1 cellular context compared by ENCODE assay signal in the genomic region with DNA sequence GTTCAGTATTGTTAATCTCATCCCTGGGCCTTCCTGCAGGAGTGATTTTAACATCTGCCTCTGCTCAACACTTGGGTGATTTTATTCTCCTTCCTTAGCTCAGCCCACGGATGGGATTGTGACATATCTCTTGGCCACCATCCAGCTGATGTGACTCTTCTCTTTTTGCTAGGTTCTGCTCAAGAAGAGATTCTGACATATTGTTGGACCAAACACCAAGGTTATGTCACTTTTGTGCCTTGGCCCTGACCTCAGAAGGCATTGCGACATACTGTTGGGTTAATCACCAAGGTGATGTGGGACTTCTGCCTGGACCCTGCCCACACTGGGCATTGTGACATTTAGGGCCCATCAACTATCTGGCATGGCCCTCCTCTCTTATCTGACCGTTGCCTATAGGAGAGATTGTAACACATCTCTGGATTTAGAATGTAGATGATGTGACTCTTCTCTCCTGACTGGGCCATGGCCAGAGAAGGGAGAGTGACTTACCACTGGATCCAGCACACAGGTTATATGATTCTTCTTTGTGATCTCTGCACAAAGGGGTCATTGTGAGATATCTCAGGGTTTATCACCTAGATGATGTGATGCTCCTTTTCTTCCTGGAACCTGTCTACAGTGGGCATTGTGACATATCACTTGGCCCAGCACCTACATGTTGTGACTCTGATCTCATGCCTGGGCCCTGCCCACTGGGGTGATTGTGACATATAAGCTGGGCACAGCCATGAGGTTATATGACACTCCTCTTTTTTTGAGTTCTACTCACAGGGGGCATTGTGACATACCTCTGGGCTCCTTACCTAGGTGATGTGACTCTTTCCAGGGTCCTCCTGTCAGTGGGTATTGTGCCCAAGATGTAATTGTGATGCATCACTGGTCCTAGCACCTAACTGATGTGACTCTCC.
A peak's percentile ranks its signal among the peaks of the same experiment; 100 is the strongest.
TF ChIP-seq lines count a peak whose summit lies in the region.

No MANE protein-coding gene starts in this region.

TF ChIP-seq in K562, 482 proteins besides CTCF, POLR2A, EP300 and RAD21 (continued from another document and continues in another):
- TF ChIP-seq, protein P1, sequence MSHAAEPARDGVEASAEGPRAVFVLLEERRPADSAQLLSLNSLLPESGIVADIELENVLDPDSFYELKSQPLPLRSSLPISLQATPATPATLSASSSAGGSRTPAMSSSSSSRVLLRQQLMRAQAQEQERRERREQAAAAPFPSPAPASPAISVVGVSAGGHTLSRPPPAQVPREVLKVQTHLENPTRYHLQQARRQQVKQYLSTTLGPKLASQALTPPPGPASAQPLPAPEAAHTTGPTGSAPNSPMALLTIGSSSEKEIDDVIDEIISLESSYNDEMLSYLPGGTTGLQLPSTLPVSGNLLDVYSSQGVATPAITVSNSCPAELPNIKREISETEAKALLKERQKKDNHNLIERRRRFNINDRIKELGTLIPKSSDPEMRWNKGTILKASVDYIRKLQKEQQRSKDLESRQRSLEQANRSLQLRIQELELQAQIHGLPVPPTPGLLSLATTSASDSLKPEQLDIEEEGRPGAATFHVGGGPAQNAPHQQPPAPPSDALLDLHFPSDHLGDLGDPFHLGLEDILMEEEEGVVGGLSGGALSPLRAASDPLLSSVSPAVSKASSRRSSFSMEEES (CRISPR knock-in tag; IDR thresholded peaks at IDR 0.05), result no peak
- TF ChIP-seq NONO (IDR thresholded peaks at IDR 0.05; ENCODE audit: low read depth in 2 of 2, low read length in 1 of 2), result no peak
- TF ChIP-seq, protein P2, sequence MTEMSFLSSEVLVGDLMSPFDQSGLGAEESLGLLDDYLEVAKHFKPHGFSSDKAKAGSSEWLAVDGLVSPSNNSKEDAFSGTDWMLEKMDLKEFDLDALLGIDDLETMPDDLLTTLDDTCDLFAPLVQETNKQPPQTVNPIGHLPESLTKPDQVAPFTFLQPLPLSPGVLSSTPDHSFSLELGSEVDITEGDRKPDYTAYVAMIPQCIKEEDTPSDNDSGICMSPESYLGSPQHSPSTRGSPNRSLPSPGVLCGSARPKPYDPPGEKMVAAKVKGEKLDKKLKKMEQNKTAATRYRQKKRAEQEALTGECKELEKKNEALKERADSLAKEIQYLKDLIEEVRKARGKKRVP (CRISPR knock-in tag; IDR thresholded peaks at IDR 0.05), result 0 out of 2 replicates have a peak, but pooled peaks have one; percentile 30
- TF ChIP-seq ZSCAN32 (CRISPR knock-in tag; IDR thresholded peaks at IDR 0.05), result peak; percentile 38; the same call in 1 of the 2 replicates
- TF ChIP-seq ZNF780A (CRISPR knock-in tag; IDR thresholded peaks at IDR 0.05), result no peak
- TF ChIP-seq SLC30A9 (CRISPR knock-in tag; IDR thresholded peaks at IDR 0.05), result no peak
- no peak for TF ChIP-seq ZNF174 (CRISPR knock-in tag; IDR thresholded peaks at IDR 0.05)
- TF ChIP-seq, protein P3, sequence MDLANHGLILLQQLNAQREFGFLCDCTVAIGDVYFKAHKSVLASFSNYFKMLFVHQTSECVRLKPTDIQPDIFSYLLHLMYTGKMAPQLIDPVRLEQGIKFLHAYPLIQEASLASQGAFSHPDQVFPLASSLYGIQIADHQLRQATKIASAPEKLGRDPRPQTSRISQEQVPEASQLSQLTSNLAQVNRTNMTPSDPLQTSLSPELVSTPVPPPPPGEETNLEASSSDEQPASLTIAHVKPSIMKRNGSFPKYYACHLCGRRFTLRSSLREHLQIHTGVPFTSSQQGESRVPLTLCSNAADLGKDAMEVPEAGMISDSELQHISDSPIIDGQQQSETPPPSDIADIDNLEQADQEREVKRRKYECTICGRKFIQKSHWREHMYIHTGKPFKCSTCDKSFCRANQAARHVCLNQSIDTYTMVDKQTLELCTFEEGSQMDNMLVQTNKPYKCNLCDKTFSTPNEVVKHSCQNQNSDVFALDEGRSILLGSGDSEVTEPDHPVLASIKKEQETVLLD (IDR thresholded peaks at IDR 0.05), result peak; percentile 60; the same call in 1 of the 2 replicates
- TF ChIP-seq, protein P4, sequence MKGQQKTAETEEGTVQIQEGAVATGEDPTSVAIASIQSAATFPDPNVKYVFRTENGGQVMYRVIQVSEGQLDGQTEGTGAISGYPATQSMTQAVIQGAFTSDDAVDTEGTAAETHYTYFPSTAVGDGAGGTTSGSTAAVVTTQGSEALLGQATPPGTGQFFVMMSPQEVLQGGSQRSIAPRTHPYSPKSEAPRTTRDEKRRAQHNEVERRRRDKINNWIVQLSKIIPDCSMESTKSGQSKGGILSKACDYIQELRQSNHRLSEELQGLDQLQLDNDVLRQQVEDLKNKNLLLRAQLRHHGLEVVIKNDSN (CRISPR knock-in tag; IDR thresholded peaks at IDR 0.05), result no peak
- TF ChIP-seq DDX20 (tag; IDR thresholded peaks at IDR 0.05; ENCODE audit: low read depth), result no peak
- TF ChIP-seq, protein P5, sequence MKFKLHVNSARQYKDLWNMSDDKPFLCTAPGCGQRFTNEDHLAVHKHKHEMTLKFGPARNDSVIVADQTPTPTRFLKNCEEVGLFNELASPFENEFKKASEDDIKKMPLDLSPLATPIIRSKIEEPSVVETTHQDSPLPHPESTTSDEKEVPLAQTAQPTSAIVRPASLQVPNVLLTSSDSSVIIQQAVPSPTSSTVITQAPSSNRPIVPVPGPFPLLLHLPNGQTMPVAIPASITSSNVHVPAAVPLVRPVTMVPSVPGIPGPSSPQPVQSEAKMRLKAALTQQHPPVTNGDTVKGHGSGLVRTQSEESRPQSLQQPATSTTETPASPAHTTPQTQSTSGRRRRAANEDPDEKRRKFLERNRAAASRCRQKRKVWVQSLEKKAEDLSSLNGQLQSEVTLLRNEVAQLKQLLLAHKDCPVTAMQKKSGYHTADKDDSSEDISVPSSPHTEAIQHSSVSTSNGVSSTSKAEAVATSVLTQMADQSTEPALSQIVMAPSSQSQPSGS (CRISPR knock-in tag; IDR thresholded peaks at IDR 0.05), result no peak
- peak; percentile 57; the same call in 1 of the 2 replicates for TF ChIP-seq NR2C1 (IDR thresholded peaks at IDR 0.05)
- TF ChIP-seq NR2C1 (tag; IDR thresholded peaks at IDR 0.05), result peak; percentile 78
- TF ChIP-seq LCOR (CRISPR knock-in tag; IDR thresholded peaks at IDR 0.05), result no peak
- no peak for TF ChIP-seq ZNF263 (CRISPR knock-in tag; IDR thresholded peaks at IDR 0.05; ENCODE audit: borderline replicate concordance)
- peak; percentile 89 for TF ChIP-seq DPF2 (IDR thresholded peaks at IDR 0.05)
- TF ChIP-seq PTBP1 (IDR thresholded peaks at IDR 0.05; ENCODE audit: low read depth, low read length), result no peak
- peak; percentile 31; the same call in 1 of the 2 replicates for TF ChIP-seq MTA2 (IDR thresholded peaks at IDR 0.05; ENCODE audit: low read depth)
- TF ChIP-seq HNRNPK (IDR thresholded peaks at IDR 0.05; ENCODE audit: low read depth, low read length, poor library complexity, severe bottlenecking), result no peak
- no peak for TF ChIP-seq CBX1 (IDR thresholded peaks at IDR 0.05; ENCODE audit: low read depth)
- no peak for TF ChIP-seq TAF15 (IDR thresholded peaks at IDR 0.05; ENCODE audit: low read depth, low read length)
- TF ChIP-seq ARID2 (IDR thresholded peaks at IDR 0.05), result no peak
- TF ChIP-seq ZNF717 (CRISPR knock-in tag; IDR thresholded peaks at IDR 0.05), result no peak
- TF ChIP-seq XRCC5 (IDR thresholded peaks at IDR 0.05; ENCODE audit: low read depth, low read length), result no peak
- no peak for TF ChIP-seq EP400 (IDR thresholded peaks at IDR 0.05)
- TF ChIP-seq KHSRP (IDR thresholded peaks at IDR 0.05), result no peak
- peak; percentile 25; the same call in 1 of the 2 replicates for TF ChIP-seq GABPA (tag; conservative IDR thresholded peaks at IDR 0.05; ENCODE audit: low read depth)
- TF ChIP-seq, protein P6, sequence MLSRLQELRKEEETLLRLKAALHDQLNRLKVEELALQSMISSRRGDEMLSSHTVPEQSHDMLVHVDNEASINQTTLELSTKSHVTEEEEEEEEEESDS (CRISPR knock-in tag; IDR thresholded peaks at IDR 0.05), result no peak
- no peak for TF ChIP-seq LARP7 (IDR thresholded peaks at IDR 0.05)
- TF ChIP-seq FOXP1 (CRISPR knock-in tag; IDR thresholded peaks at IDR 0.05), result no peak
- peak in 1 of 2 experiments; percentile 67; a peak in 2 of 4 replicates for TF ChIP-seq HDAC1 (IDR thresholded peaks at IDR 0.05)
- TF ChIP-seq, protein P7, sequence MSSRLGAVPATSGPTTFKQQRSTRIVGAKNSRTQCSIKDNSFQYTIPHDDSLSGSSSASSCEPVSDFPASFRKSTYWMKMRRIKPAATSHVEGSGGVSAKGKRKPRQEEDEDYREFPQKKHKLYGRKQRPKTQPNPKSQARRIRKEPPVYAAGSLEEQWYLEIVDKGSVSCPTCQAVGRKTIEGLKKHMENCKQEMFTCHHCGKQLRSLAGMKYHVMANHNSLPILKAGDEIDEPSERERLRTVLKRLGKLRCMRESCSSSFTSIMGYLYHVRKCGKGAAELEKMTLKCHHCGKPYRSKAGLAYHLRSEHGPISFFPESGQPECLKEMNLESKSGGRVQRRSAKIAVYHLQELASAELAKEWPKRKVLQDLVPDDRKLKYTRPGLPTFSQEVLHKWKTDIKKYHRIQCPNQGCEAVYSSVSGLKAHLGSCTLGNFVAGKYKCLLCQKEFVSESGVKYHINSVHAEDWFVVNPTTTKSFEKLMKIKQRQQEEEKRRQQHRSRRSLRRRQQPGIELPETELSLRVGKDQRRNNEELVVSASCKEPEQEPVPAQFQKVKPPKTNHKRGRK (tag; IDR thresholded peaks at IDR 0.05), result no peak
- TF ChIP-seq ZNF23 (CRISPR knock-in tag; IDR thresholded peaks at IDR 0.05), result no peak
- TF ChIP-seq, protein P8, sequence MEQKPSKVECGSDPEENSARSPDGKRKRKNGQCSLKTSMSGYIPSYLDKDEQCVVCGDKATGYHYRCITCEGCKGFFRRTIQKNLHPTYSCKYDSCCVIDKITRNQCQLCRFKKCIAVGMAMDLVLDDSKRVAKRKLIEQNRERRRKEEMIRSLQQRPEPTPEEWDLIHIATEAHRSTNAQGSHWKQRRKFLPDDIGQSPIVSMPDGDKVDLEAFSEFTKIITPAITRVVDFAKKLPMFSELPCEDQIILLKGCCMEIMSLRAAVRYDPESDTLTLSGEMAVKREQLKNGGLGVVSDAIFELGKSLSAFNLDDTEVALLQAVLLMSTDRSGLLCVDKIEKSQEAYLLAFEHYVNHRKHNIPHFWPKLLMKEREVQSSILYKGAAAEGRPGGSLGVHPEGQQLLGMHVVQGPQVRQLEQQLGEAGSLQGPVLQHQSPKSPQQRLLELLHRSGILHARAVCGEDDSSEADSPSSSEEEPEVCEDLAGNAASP (IDR thresholded peaks at IDR 0.05), result no peak
- peak; percentile 24; the same call in 1 of the 2 replicates for TF ChIP-seq ETV1 (tag; conservative IDR thresholded peaks at IDR 0.05; ENCODE audit: low read depth)
- TF ChIP-seq, protein P9, sequence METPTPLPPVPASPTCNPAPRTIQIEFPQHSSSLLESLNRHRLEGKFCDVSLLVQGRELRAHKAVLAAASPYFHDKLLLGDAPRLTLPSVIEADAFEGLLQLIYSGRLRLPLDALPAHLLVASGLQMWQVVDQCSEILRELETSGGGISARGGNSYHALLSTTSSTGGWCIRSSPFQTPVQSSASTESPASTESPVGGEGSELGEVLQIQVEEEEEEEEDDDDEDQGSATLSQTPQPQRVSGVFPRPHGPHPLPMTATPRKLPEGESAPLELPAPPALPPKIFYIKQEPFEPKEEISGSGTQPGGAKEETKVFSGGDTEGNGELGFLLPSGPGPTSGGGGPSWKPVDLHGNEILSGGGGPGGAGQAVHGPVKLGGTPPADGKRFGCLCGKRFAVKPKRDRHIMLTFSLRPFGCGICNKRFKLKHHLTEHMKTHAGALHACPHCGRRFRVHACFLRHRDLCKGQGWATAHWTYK (CRISPR knock-in tag; IDR thresholded peaks at IDR 0.05), result 0 out of 2 replicates have a peak, but pooled peaks have one; percentile 11
- TF ChIP-seq, protein P10, sequence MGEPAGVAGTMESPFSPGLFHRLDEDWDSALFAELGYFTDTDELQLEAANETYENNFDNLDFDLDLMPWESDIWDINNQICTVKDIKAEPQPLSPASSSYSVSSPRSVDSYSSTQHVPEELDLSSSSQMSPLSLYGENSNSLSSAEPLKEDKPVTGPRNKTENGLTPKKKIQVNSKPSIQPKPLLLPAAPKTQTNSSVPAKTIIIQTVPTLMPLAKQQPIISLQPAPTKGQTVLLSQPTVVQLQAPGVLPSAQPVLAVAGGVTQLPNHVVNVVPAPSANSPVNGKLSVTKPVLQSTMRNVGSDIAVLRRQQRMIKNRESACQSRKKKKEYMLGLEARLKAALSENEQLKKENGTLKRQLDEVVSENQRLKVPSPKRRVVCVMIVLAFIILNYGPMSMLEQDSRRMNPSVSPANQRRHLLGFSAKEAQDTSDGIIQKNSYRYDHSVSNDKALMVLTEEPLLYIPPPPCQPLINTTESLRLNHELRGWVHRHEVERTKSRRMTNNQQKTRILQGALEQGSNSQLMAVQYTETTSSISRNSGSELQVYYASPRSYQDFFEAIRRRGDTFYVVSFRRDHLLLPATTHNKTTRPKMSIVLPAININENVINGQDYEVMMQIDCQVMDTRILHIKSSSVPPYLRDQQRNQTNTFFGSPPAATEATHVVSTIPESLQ (CRISPR knock-in tag; IDR thresholded peaks at IDR 0.05), result no peak
- no peak; the same call in 1 of the 2 replicates for TF ChIP-seq ZNF134 (CRISPR knock-in tag; conservative IDR thresholded peaks at IDR 0.05)
- peak; percentile 68 for TF ChIP-seq SMAD1 (IDR thresholded peaks at IDR 0.05; ENCODE audit: low read depth, low read length, partially characterized antibody)
- TF ChIP-seq CREB1 (IDR thresholded peaks at IDR 0.05), result peak; percentile 35; the same call in 1 of the 2 replicates
- TF ChIP-seq CREB1 (CRISPR knock-in tag; IDR thresholded peaks at IDR 0.05), result no peak
- TF ChIP-seq RBM17 (IDR thresholded peaks at IDR 0.05; ENCODE audit: borderline replicate concordance, low read depth, low read length), result no peak
- TF ChIP-seq NR2F6 (CRISPR knock-in tag; IDR thresholded peaks at IDR 0.05), result 0 out of 2 replicates have a peak, but pooled peaks have one; percentile 21
- no peak for TF ChIP-seq POLR3A (IDR thresholded peaks at IDR 0.05; ENCODE audit: borderline replicate concordance, extremely low read depth, insufficient read depth, insufficient read length)
- TF ChIP-seq TOE1 (IDR thresholded peaks at IDR 0.05; ENCODE audit: borderline replicate concordance), result no peak
- no peak for TF ChIP-seq TOE1 (CRISPR knock-in tag; IDR thresholded peaks at IDR 0.05; ENCODE audit: borderline replicate concordance, low read depth)
- TF ChIP-seq KLF6 (CRISPR knock-in tag; IDR thresholded peaks at IDR 0.05; ENCODE audit: borderline replicate concordance), result no peak; the same call in 1 of the 2 replicates
- TF ChIP-seq PCBP2 (IDR thresholded peaks at IDR 0.05; ENCODE audit: low read depth, low read length, poor library complexity, severe bottlenecking), result no peak
- TF ChIP-seq MYNN (IDR thresholded peaks at IDR 0.05), result peak; percentile 58; the same call in 1 of the 2 replicates
- no peak for TF ChIP-seq MYNN (CRISPR knock-in tag; IDR thresholded peaks at IDR 0.05)
- TF ChIP-seq, protein P11, sequence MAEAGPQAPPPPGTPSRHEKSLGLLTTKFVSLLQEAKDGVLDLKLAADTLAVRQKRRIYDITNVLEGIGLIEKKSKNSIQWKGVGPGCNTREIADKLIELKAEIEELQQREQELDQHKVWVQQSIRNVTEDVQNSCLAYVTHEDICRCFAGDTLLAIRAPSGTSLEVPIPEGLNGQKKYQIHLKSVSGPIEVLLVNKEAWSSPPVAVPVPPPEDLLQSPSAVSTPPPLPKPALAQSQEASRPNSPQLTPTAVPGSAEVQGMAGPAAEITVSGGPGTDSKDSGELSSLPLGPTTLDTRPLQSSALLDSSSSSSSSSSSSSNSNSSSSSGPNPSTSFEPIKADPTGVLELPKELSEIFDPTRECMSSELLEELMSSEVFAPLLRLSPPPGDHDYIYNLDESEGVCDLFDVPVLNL (CRISPR knock-in tag; IDR thresholded peaks at IDR 0.05; ENCODE audit: low read depth), result no peak
- TF ChIP-seq ZFPM2 (CRISPR knock-in tag; IDR thresholded peaks at IDR 0.05), result no peak
- TF ChIP-seq MXI1 (IDR thresholded peaks at IDR 0.05; ENCODE audit: low read depth, low read length), result no peak
- TF ChIP-seq SRSF1 (IDR thresholded peaks at IDR 0.05; ENCODE audit: low read depth, low read length), result no peak
